In the genomic region with DNA sequence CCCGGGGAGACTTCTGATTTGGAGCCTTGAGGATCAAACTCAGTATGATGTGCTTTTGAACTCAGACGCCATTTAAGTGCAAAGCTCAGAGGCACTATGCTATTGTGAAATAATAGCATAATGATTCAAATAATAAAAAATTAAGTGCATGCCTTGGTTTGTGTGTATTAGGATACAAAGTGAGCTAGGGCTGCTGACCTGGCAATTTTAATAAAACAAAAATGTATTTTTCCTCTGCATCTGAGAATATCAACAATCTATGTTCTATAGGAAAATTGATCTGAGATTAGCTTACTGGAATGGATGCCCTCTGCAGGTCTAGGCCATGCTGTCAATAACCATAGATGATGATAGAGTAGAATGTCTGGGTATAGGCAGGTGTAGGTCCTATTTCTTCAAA, we compare ENCODE assay signal across 3 cellular contexts.
TF ChIP-seq lines count a peak whose summit lies in the region.

No MANE protein-coding gene starts in this region.

TF ChIP-seq in HepG2, 621 proteins besides CTCF, POLR2A, EP300 and RAD21:
- TF ChIP-seq MAFF (IDR thresholded peaks at IDR 0.05; ENCODE audit: low read depth, low read length) = peak; percentile 75
- TF ChIP-seq PHF8 (CRISPR knock-in tag; IDR thresholded peaks at IDR 0.05) = no peak
- TF ChIP-seq ZSCAN21 (CRISPR knock-in tag; IDR thresholded peaks at IDR 0.05; ENCODE audit: borderline replicate concordance) = no peak
- no peak for TF ChIP-seq ZFX (CRISPR knock-in tag; IDR thresholded peaks at IDR 0.05; ENCODE audit: low read depth)
- no peak for TF ChIP-seq NFRKB (IDR thresholded peaks at IDR 0.05)
- TF ChIP-seq MAFK (conservative IDR thresholded peaks at IDR 0.05 in 1 of 2, IDR thresholded peaks at IDR 0.05 in 1 of 2; ENCODE audit: low read length in 2 of 2) = peak; percentile 73 to 81; a peak in 3 of 4 replicates
- TF ChIP-seq, protein P1, sequence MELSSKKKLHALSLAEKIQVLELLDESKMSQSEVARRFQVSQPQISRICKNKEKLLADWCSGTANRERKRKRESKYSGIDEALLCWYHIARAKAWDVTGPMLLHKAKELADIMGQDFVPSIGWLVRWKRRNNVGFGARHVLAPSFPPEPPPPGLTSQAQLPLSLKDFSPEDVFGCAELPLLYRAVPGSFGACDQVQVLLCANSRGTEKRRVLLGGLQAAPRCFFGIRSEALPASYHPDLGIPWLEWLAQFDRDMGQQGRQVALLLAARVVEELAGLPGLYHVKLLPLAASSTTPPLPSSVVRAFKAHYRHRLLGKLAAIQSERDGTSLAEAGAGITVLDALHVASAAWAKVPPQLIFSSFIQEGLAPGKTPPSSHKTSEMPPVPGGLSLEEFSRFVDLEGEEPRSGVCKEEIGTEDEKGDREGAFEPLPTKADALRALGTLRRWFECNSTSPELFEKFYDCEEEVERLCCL (CRISPR knock-in tag; IDR thresholded peaks at IDR 0.05; ENCODE audit: borderline replicate concordance) = no peak
- no peak for TF ChIP-seq KLF12 (CRISPR knock-in tag; IDR thresholded peaks at IDR 0.05; ENCODE audit: borderline replicate concordance)
- 0 out of 2 replicates have a peak, but pooled peaks have one; percentile 33 for TF ChIP-seq CEBPB (IDR thresholded peaks at IDR 0.05; ENCODE audit: borderline replicate concordance, low read depth, low read length)
- TF ChIP-seq, protein P2, sequence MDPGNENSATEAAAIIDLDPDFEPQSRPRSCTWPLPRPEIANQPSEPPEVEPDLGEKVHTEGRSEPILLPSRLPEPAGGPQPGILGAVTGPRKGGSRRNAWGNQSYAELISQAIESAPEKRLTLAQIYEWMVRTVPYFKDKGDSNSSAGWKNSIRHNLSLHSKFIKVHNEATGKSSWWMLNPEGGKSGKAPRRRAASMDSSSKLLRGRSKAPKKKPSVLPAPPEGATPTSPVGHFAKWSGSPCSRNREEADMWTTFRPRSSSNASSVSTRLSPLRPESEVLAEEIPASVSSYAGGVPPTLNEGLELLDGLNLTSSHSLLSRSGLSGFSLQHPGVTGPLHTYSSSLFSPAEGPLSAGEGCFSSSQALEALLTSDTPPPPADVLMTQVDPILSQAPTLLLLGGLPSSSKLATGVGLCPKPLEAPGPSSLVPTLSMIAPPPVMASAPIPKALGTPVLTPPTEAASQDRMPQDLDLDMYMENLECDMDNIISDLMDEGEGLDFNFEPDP (CRISPR knock-in tag; conservative IDR thresholded peaks at IDR 0.05) = no peak
- no peak for TF ChIP-seq PPARG (CRISPR knock-in tag; conservative IDR thresholded peaks at IDR 0.05)

TF ChIP-seq in A549, 52 proteins besides CTCF, POLR2A, EP300 and RAD21:
- TF ChIP-seq ZSCAN20 (CRISPR knock-in tag; IDR thresholded peaks at IDR 0.05) (no peak), FOSL2 (IDR thresholded peaks at IDR 0.05) (no peak), FOSL2 (CRISPR knock-in tag; IDR thresholded peaks at IDR 0.05) (no peak), MAFK (IDR thresholded peaks at IDR 0.05; ENCODE audit: partially characterized antibody) (peak; percentile 56)

TF ChIP-seq in IMR-90, 13 proteins besides CTCF, POLR2A, EP300 and RAD21:
- TF ChIP-seq NFE2L2 (IDR thresholded peaks at IDR 0.05; ENCODE audit: low read depth, low read length) (no peak), CEBPB (IDR thresholded peaks at IDR 0.05; ENCODE audit: low read depth, low read length) (peak; percentile 26; the same call in 1 of the 2 replicates), MAFK (IDR thresholded peaks at IDR 0.05; ENCODE audit: low read depth, low read length) (peak; percentile 24; the same call in 1 of the 2 replicates)
- TF ChIP-seq, protein P3, sequence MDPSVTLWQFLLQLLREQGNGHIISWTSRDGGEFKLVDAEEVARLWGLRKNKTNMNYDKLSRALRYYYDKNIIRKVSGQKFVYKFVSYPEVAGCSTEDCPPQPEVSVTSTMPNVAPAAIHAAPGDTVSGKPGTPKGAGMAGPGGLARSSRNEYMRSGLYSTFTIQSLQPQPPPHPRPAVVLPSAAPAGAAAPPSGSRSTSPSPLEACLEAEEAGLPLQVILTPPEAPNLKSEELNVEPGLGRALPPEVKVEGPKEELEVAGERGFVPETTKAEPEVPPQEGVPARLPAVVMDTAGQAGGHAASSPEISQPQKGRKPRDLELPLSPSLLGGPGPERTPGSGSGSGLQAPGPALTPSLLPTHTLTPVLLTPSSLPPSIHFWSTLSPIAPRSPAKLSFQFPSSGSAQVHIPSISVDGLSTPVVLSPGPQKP (IDR thresholded peaks at IDR 0.05; ENCODE audit: borderline replicate concordance, low read depth, low read length) = no peak
